In genomic region chr2:174076948-174077347, GRCh38 we compare ENCODE assay signal across 15 cellular contexts.
"Had no signal": no experiment of that assay in that cellular context is flagged by ENCODE, and none has a peak within 500 bp of the region (broad histone marks: within the 10 kb centered on the region; RNA-seq: fewer than 3 reads in every experiment).

No MANE protein-coding gene starts in this region.

- H3K27me3 ChIP-seq: dorsolateral prefrontal cortex, right lobe of liver, spleen, transverse colon had no signal

- H3K4me1 ChIP-seq: prostate gland, right lobe of liver, transverse colon had no signal

- H3K4me3 ChIP-seq: dorsolateral prefrontal cortex, prostate gland, right lobe of liver, spleen, transverse colon had no signal

- H3K36me3 ChIP-seq: prostate gland, right lobe of liver had no signal

- H3K9me3 ChIP-seq: prostate gland, right lobe of liver, spleen, transverse colon had no signal

- DNase-seq: activated CD4-positive, alpha-beta T cell treated with anti-CD3 and anti-CD28 coated beads for 48 hours; activated CD8-positive, alpha-beta memory T cell treated with anti-CD3 and anti-CD28 coated beads, Interleukin-2, amount 50 U/mL, for 48 hours; activated CD8-positive, alpha-beta T cell treated with anti-CD3 and anti-CD28 coated beads, Interleukin-2, amount 10 ng/mL, durations not matched to agents 7 days and 5 days; activated naive CD4-positive, alpha-beta T cell; aorta; dorsolateral prefrontal cortex; hypothalamus; nephron progenitor cell; right lobe of liver; spleen; stimulated activated CD4-positive, alpha-beta T cell treated with anti-CD3 and anti-CD28 coated beads, Interleukin-2, amount 100 ng/mL, for 24 hours; stimulated activated naive B cell treated with anti-CD40 and anti-IgM and Interleukin-4, amounts not matched to agents 10 μg/mL and 1 μg/mL and 100 μg/mL, for 72 hours; substantia nigra; transverse colon had no signal

- H3K27ac ChIP-seq: dorsolateral prefrontal cortex, prostate gland, right lobe of liver, spleen, transverse colon had no signal
